Comparison of ENCODE assay signal across 25 cellular contexts in genomic region chr3:34859741-34860140, GRCh38.
"Had no signal": no experiment of that assay in that cellular context is flagged by ENCODE, and none has a peak within 500 bp of the region (broad histone marks: within the 10 kb centered on the region; RNA-seq: fewer than 3 reads in every experiment).

No MANE protein-coding gene starts in this region.

- H3K36me3 ChIP-seq: neutrophil, pancreas, right atrium auricular region, spleen, upper lobe of left lung had no signal

- H3K27me3 ChIP-seq: neutrophil, pancreas, right atrium auricular region, spleen, testis, upper lobe of left lung had no signal

- H3K4me1 ChIP-seq: pancreas, psoas muscle, spleen, testis, upper lobe of left lung had no signal

- DNase-seq: activated CD4-positive, alpha-beta T cell treated with anti-CD3 and anti-CD28 coated beads, Interleukin-2, amount 50 U/mL, for 4 hours; activated effector memory CD4-positive, alpha-beta T cell treated with anti-CD3 and anti-CD28 coated beads, Interleukin-2, amount 50 U/mL, for 16 hours; activated naive CD4-positive, alpha-beta T cell treated with anti-CD3 and anti-CD28 coated beads, Interleukin-2, amount 10 ng/mL, durations not matched to agents 7 days and 5 days; anterior cingulate cortex; cerebellar nuclear complex; effector CD4-positive, alpha-beta T cell; erythroblast; foreskin melanocyte; hypothalamus; left cardiac atrium; pancreas; psoas muscle; spleen; stimulated activated CD4-positive, alpha-beta T cell treated with anti-CD3 and anti-CD28 coated beads, Interleukin-4, amount 100 ng/mL, for 1 hour; stimulated activated naive CD4-positive, alpha-beta T cell; T1000; testis; upper lobe of left lung had no signal

- H3K9me3 Mint-ChIP-seq: activated naive CD4-positive, alpha-beta T cell treated with anti-CD3 and anti-CD28 coated beads, Interleukin-2, amount 10 ng/mL, durations not matched to agents 7 days and 5 days; dendritic cell treated with granulocyte-macrophage colony-stimulating factor and Interleukin-4, amounts not matched to agents 40 ng/mL and 50 ng/mL, for 4 days; memory B cell; nephron; WTC11 had no signal

- ATAC-seq: left cardiac atrium, pancreas, psoas muscle, WTC11 had no signal

- H3K4me3 ChIP-seq: pancreas, psoas muscle, right atrium auricular region, spleen, testis, upper lobe of left lung had no signal

- H3K27me3 Mint-ChIP-seq: activated naive CD4-positive, alpha-beta T cell treated with anti-CD3 and anti-CD28 coated beads, Interleukin-2, amount 10 ng/mL, durations not matched to agents 7 days and 5 days; dendritic cell treated with granulocyte-macrophage colony-stimulating factor and Interleukin-4, amounts not matched to agents 40 ng/mL and 50 ng/mL, for 4 days; memory B cell had no signal

- FAIRE-seq: bronchial epithelial cell, pancreas had no signal

- H3K27ac ChIP-seq: neutrophil, pancreas, psoas muscle, right atrium auricular region, spleen, testis, upper lobe of left lung had no signal

- H3K4me3 Mint-ChIP-seq: activated naive CD4-positive, alpha-beta T cell treated with anti-CD3 and anti-CD28 coated beads, Interleukin-2, amount 10 ng/mL, durations not matched to agents 7 days and 5 days; dendritic cell treated with granulocyte-macrophage colony-stimulating factor and Interleukin-4, amounts not matched to agents 40 ng/mL and 50 ng/mL, for 4 days; memory B cell; nephron; WTC11 had no signal

- H3K9me3 ChIP-seq: neutrophil, pancreas, psoas muscle, right atrium auricular region, spleen, testis, upper lobe of left lung had no signal

- H3K27ac Mint-ChIP-seq: activated naive CD4-positive, alpha-beta T cell treated with anti-CD3 and anti-CD28 coated beads, Interleukin-2, amount 10 ng/mL, durations not matched to agents 7 days and 5 days; dendritic cell treated with granulocyte-macrophage colony-stimulating factor and Interleukin-4, amounts not matched to agents 40 ng/mL and 50 ng/mL, for 4 days; memory B cell; nephron; WTC11 had no signal

- H3K4me1 Mint-ChIP-seq: activated naive CD4-positive, alpha-beta T cell treated with anti-CD3 and anti-CD28 coated beads, Interleukin-2, amount 10 ng/mL, durations not matched to agents 7 days and 5 days; memory B cell had no signal

- H3K36me3 Mint-ChIP-seq: activated naive CD4-positive, alpha-beta T cell treated with anti-CD3 and anti-CD28 coated beads, Interleukin-2, amount 10 ng/mL, durations not matched to agents 7 days and 5 days; memory B cell; WTC11 had no signal
